14 cellular contexts compared by ENCODE assay signal in genomic region chr2:72988726-72989273, GRCh38.
"Had no signal": no experiment of that assay in that cellular context is flagged by ENCODE, and none has a peak within 500 bp of the region (broad histone marks: within the 10 kb centered on the region; RNA-seq: fewer than 3 reads in every experiment).

No MANE protein-coding gene starts in this region.

- H3K27me3 ChIP-seq: adrenal gland, cardiac muscle cell, pancreas had no signal

- H3K27ac Mint-ChIP-seq: T-helper 2 cell treated with Interferon-gamma antibody and Interleukin-4, amounts not matched to agents 5 μg/mL and 100 μg/mL, for 36 hours had no signal

- H3K9me3 ChIP-seq: adrenal gland, pancreas had no signal

- H3K36me3 ChIP-seq: adrenal gland, cardiac muscle cell, pancreas had no signal

- FAIRE-seq: endometrium, pancreas had no signal

- H3K27ac ChIP-seq: adrenal gland, cardiac muscle cell, pancreas had no signal

- H3K9me3 Mint-ChIP-seq: T-helper 2 cell treated with Interferon-gamma antibody and Interleukin-4, amounts not matched to agents 5 μg/mL and 100 μg/mL, for 36 hours had no signal

- H3K4me1 ChIP-seq: pancreas had no signal

- H3K4me3 Mint-ChIP-seq: T-helper 2 cell treated with Interferon-gamma antibody and Interleukin-4, amounts not matched to agents 5 μg/mL and 100 μg/mL, for 36 hours had no signal

- DNase-seq: activated naive CD4-positive, alpha-beta T cell; midbrain; stimulated activated CD4-positive, alpha-beta T cell treated with anti-CD3 and anti-CD28 coated beads, Interleukin-4, amount 100 ng/mL, for 24 hours; stimulated activated naive CD8-positive, alpha-beta T cell treated with anti-CD3 and anti-CD28 coated beads, Interleukin-15, Interleukin-2, amounts not matched to agents 100 U/mL and 50 U/mL, for 24 hours; SW 1271 had no signal

- ATAC-seq: activated CD4-positive, CD25-positive, alpha-beta regulatory T cell treated with anti-CD3 and anti-CD28 coated beads, Interleukin-2, amount 50 U/mL, for 24 hours; left colon; stimulated activated naive CD8-positive, alpha-beta T cell treated with anti-CD3 and anti-CD28 coated beads, Interleukin-15, Interleukin-2, amounts not matched to agents 100 U/mL and 50 U/mL, for 24 hours had no signal

- H3K4me3 ChIP-seq: adrenal gland, cardiac muscle cell, lung, pancreas, skin epidermis had no signal
